ENCODE assay signal across 10 cellular contexts in genomic region chr19:4597278-4597974, GRCh38. TPM values are rescaled to one million over a fixed set of nuclear protein-coding genes. Genes with fewer than 3 reads are reported as not detected.
DNase-seq lines count a peak whose midpoint lies in the region; ATAC-seq and TF ChIP-seq lines count a peak whose summit lies in the region.
"Had no signal": no experiment of that assay in that cellular context is flagged by ENCODE, and none has a peak within 500 bp of the region (broad histone marks: within the 10 kb centered on the region; RNA-seq: fewer than 3 reads in every experiment).

No MANE protein-coding gene starts in this region.

- no peaks in the 10 kb centered on the region for H3K79me2 ChIP-seq in OCI-LY7 (ENCODE audit: insufficient read depth, low read depth, low read length)

- no peaks in the 10 kb centered on the region for H3K9me2 ChIP-seq in OCI-LY7 (ENCODE audit: insufficient read depth, low read length)

- H3K4me2 ChIP-seq in OCI-LY7 (ENCODE audit: low read length) = peak overlapping the region; percentile 77

- BruUV-seq in OCI-LY7 (replicated peaks; lab: Mats Ljungman, UMichigan) = no TSS peak

- H3K27me3 Mint-ChIP-seq in activated T-cell treated with anti-CD3 and anti-CD28 coated beads, Interleukin-2, amount 50 U/mL, for 24 hours = peaks cover 64% of the 10 kb centered on the region
- H3K27me3 Mint-ChIP-seq in T-helper 2 cell treated with Interferon-gamma antibody and Interleukin-4, amounts not matched to agents 5 μg/mL and 100 μg/mL, for 36 hours (ENCODE audit: low read depth) = peaks cover 37% of the 10 kb centered on the region

- H3K27ac ChIP-seq in OCI-LY7 (ENCODE audit: low read depth, low read length, poor library complexity, severe bottlenecking) (no peak overlapping the region), sigmoid colon (no peak overlapping the region)
- H3K27ac ChIP-seq: thyroid gland had no signal

- no peaks in the 10 kb centered on the region for H3K9me3 ChIP-seq in OCI-LY7 (ENCODE audit: low read length)
- no peaks in the 10 kb centered on the region for H3K9me3 ChIP-seq in sigmoid colon
- H3K9me3 ChIP-seq: thyroid gland had no signal

- H4K20me1 ChIP-seq in OCI-LY7 (ENCODE audit: insufficient read depth, low read length) = no peaks in the 10 kb centered on the region

- TF ChIP-seq POLR2A in sigmoid colon (IDR thresholded peaks at IDR 0.05) = no peak

- H3K4me3 ChIP-seq in OCI-LY7 (ENCODE audit: low read depth, low read length, poor library complexity, severe bottlenecking) (peak overlapping the region; percentile 53), epithelial cell of esophagus (ENCODE audit: low read length) (peak overlapping the region; percentile 10), sigmoid colon (no peak overlapping the region)
- H3K4me3 ChIP-seq: smooth muscle cell, thyroid gland had no signal

- H3K36me3 Mint-ChIP-seq in activated T-cell treated with anti-CD3 and anti-CD28 coated beads, Interleukin-2, amount 50 U/mL, for 24 hours (ENCODE audit: low read depth) = no peaks in the 10 kb centered on the region
- no peaks in the 10 kb centered on the region for H3K36me3 Mint-ChIP-seq in T-helper 2 cell treated with Interferon-gamma antibody and Interleukin-4, amounts not matched to agents 5 μg/mL and 100 μg/mL, for 36 hours (ENCODE audit: low read depth)

- H3K4me1 Mint-ChIP-seq in activated T-cell treated with anti-CD3 and anti-CD28 coated beads, Interleukin-2, amount 50 U/mL, for 24 hours (ENCODE audit: low read depth) = peaks cover 8% of the 10 kb centered on the region
- peaks cover 2% of the 10 kb centered on the region for H3K4me1 Mint-ChIP-seq in T-helper 2 cell treated with Interferon-gamma antibody and Interleukin-4, amounts not matched to agents 5 μg/mL and 100 μg/mL, for 36 hours (ENCODE audit: low read depth)

- H3K4me1 ChIP-seq in OCI-LY7 (ENCODE audit: insufficient read depth, low read length, poor library complexity, severe bottlenecking) (peaks cover 12% of the 10 kb centered on the region), sigmoid colon (peaks cover 0 to 7% (median 6%) of the 10 kb centered on the region in 4 donors)

- H3K27ac Mint-ChIP-seq in activated T-cell treated with anti-CD3 and anti-CD28 coated beads, Interleukin-2, amount 50 U/mL, for 24 hours = no peak overlapping the region
- no peak overlapping the region for H3K27ac Mint-ChIP-seq in T-helper 2 cell treated with Interferon-gamma antibody and Interleukin-4, amounts not matched to agents 5 μg/mL and 100 μg/mL, for 36 hours

- H3K36me3 ChIP-seq in OCI-LY7 (ENCODE audit: insufficient read depth, low read length) (no peaks in the 10 kb centered on the region), sigmoid colon (no peaks in the 10 kb centered on the region)
- H3K36me3 ChIP-seq: thyroid gland had no signal

- CTCF ChIA-PET in OCI-LY7 (lab: Charles Lee; ENCODE audit: unreplicated experiment) = interaction anchor here (0.9 kb wide), 1 partner anchor 39 kb away, joined by 5 read pairs; no protein-coding TSS in a partner anchor

- TF ChIP-seq EP300 in sigmoid colon (IDR thresholded peaks at IDR 0.05) = no peak

- no peak overlapping the region for H3K4me3 Mint-ChIP-seq in activated T-cell treated with anti-CD3 and anti-CD28 coated beads, Interleukin-2, amount 50 U/mL, for 24 hours
- no peak overlapping the region for H3K4me3 Mint-ChIP-seq in T-helper 2 cell treated with Interferon-gamma antibody and Interleukin-4, amounts not matched to agents 5 μg/mL and 100 μg/mL, for 36 hours

- ATAC-seq in sciatic nerve (peak; percentile 32), GM21423 (IDR thresholded peaks at IDR 0.05; ENCODE audit: unreplicated experiment) (no peak)

- DNase-seq in activated T-cell treated with anti-CD3 and anti-CD28 coated beads, Interleukin-2, amount 50 U/mL, for 1 hour = peak; percentile 36
- no peak for DNase-seq in activated T-cell treated with anti-CD3 and anti-CD28 coated beads, Interleukin-2, amount 50 U/mL, for 24 hours
- DNase-seq in OCI-LY7 (ENCODE audit: low spot score) (no peak), epithelial cell of esophagus (ENCODE audit: low read depth) (no peak), sciatic nerve (ENCODE audit: low spot score) (no peak), sigmoid colon (no peak)
- DNase-seq in T-helper 2 cell treated with Interferon-gamma antibody and Interleukin-4, amounts not matched to agents 5 μg/mL and 100 μg/mL, for 36 hours (ENCODE audit: low spot score) = no peak

- WGBS in sigmoid colon, 2 donors = 10 to 12% methylated on average over 27 of the region's 27 CpGs

- TF ChIP-seq CTCF in OCI-LY7 (conservative IDR thresholded peaks at IDR 0.05; ENCODE audit: low read length) (no peak), epithelial cell of esophagus (IDR thresholded peaks at IDR 0.05; ENCODE audit: insufficient read depth, low read depth, low read length, missing control alignments) (no peak), sigmoid colon (IDR thresholded peaks at IDR 0.05) (no peak)

- intact Hi-C loops in OCI-LY7 (cut with micrococcal nuclease; ENCODE audit: unreplicated experiment) (no loop called here), sciatic nerve (cut with DNase I) (no loop called here), sigmoid colon (cut with DNase I) (no loop called here)

- peaks cover 24 to 79% (median 46%) of the 10 kb centered on the region in 3 donors for H3K27me3 ChIP-seq in sigmoid colon

- POLR2A ChIA-PET in OCI-LY7 (lab: Charles Lee) = interaction anchor here (0.8 kb wide), 1 partner anchor 30 kb away, joined by 3 read pairs; no protein-coding TSS in a partner anchor

- H2AFZ ChIP-seq in OCI-LY7 (ENCODE audit: low read length) = no peak overlapping the region

- no peaks in the 10 kb centered on the region for H3K9me3 Mint-ChIP-seq in activated T-cell treated with anti-CD3 and anti-CD28 coated beads, Interleukin-2, amount 50 U/mL, for 24 hours
- no peaks in the 10 kb centered on the region for H3K9me3 Mint-ChIP-seq in T-helper 2 cell treated with Interferon-gamma antibody and Interleukin-4, amounts not matched to agents 5 μg/mL and 100 μg/mL, for 36 hours

RNA-seq across cellular contexts. Expression of gene SEMA6B, which starts 37.9 kb away (rescaled TPM):
- total RNA-seq in OCI-LY7 (2014; rRNA removed; shearing (Covaris generic)) = 0.05 TPM in 1 of 2 replicates, not detected in the other
- total RNA-seq in OCI-LY7 (2022) = not detected in 2 replicates
- total RNA-seq in sciatic nerve = 28.2 TPM
- 1 to 10 TPM; 1.1 to 5.7 (median 1.6) TPM for total RNA-seq in sigmoid colon
- polyA plus RNA-seq in sigmoid colon = 10 to 100 TPM in 1 of 3 donors, 1 to 10 TPM in 1, under 1 TPM in 1; 0.60 to 16.9 (median 4.7) TPM

RNA-seq across cellular contexts. Expression of gene TNFAIP8L1, which starts 41.9 kb away (rescaled TPM):
- 9.0 and 10.0 TPM in 2 replicates for total RNA-seq in OCI-LY7 (2014; rRNA removed; shearing (Covaris generic))
- total RNA-seq in OCI-LY7 (2022) (22.7 and 24.3 TPM in 2 replicates), sciatic nerve (12.8 TPM), sigmoid colon (10 to 100 TPM; 18.9 to 25.2 (median 20.0) TPM)
- polyA plus RNA-seq in sigmoid colon = 10 to 100 TPM in 1 of 3 donors, 1 to 10 TPM in 2; 3.7 to 17.1 (median 4.8) TPM

RNA-seq across cellular contexts. Expression of gene LRG1, which starts 57.6 kb away (rescaled TPM):
- total RNA-seq in OCI-LY7 (2014; rRNA removed; shearing (Covaris generic)) = 0.67 and 1.6 TPM in 2 replicates
- total RNA-seq in OCI-LY7 (2022) = 1.8 and 1.9 TPM in 2 replicates
- total RNA-seq in sciatic nerve = 2.9 TPM
- total RNA-seq in sigmoid colon = 1 to 10 TPM in 1 of 4 donors, under 1 TPM in 2, not detected in 1; 0.36 to 2.3 (median 0.49) TPM
- 10 to 100 TPM in 1 of 3 donors, 1 to 10 TPM in 2; 2.4 to 21.0 (median 3.7) TPM for polyA plus RNA-seq in sigmoid colon
- total RNA-seq: smooth muscle cell had no signal
- polyA plus RNA-seq: smooth muscle cell had no signal

Comparison
In these comparisons a context has a peak if more than half of its experiments do, and no peak if none do; other contexts are left out.
1. H3K4me3 ChIP-seq: peak in OCI-LY7 (single experiment) and epithelial cell of esophagus (single experiment); none in sigmoid colon (0 of 4).